Comparison of ENCODE assay signal across 29 cellular contexts in genomic region chrX:57519578-57520118, GRCh38.
"Had no signal": no experiment of that assay in that cellular context is flagged by ENCODE, and none has a peak within 500 bp of the region (broad histone marks: within the 10 kb centered on the region; RNA-seq: fewer than 3 reads in every experiment).

No MANE protein-coding gene starts in this region.

- H3K36me3 ChIP-seq: stomach, suprapubic skin, thoracic aorta, thyroid gland, tibial artery, tibial nerve, transverse colon, upper lobe of left lung, upper lobe of right lung, uterus, vagina had no signal

- DNase-seq: stimulated activated CD4-positive, alpha-beta T cell treated with anti-CD3 and anti-CD28 coated beads, Interleukin-2, amount 100 ng/mL, for 48 hours; stimulated activated CD4-positive, alpha-beta T cell treated with anti-CD3 and anti-CD28 coated beads, Interleukin-4, amount 100 ng/mL, for 1 hour; stimulated activated CD4-positive, alpha-beta T cell treated with anti-CD3 and anti-CD28 coated beads, Interleukin-4, amount 100 ng/mL, for 24 hours; stimulated activated CD4-positive, alpha-beta T cell treated with anti-CD3 and anti-CD28 coated beads, Interleukin-4, amount 100 ng/mL, for 4 hours; stimulated activated CD8-positive, alpha-beta memory T cell treated with anti-CD3 and anti-CD28 coated beads, Interleukin-4, amount 100 ng/mL, for 48 hours; stimulated activated naive B cell treated with anti-CD40 and anti-IgM and Interleukin-4, amounts not matched to agents 10 μg/mL and 1 μg/mL and 100 μg/mL, for 72 hours; stimulated activated naive CD4-positive, alpha-beta T cell; stimulated activated naive CD4-positive, alpha-beta T cell treated with Interleukin-2 at 50 U/mL for 16 hours; stimulated activated naive CD8-positive, alpha-beta T cell treated with anti-CD3 and anti-CD28 coated beads, Interleukin-15, amount 100 ng/mL, for 72 hours; stimulated activated naive CD8-positive, alpha-beta T cell treated with anti-CD3 and anti-CD28 coated beads, Interleukin-15, Interleukin-2, amounts not matched to agents 100 U/mL and 50 U/mL, for 24 hours; stomach; substantia nigra; testis; thyroid gland; tibial artery; transverse colon; trophoblast cell; upper lobe of left lung; upper lobe of right lung; uterus had no signal

- H3K4me1 ChIP-seq: stomach, suprapubic skin, testis, thyroid gland, tibial artery, tibial nerve, transverse colon, upper lobe of left lung, upper lobe of right lung, uterus, vagina had no signal

- H3K9me3 ChIP-seq: suprapubic skin, testis, thoracic aorta, thyroid gland, tibial nerve, transverse colon, upper lobe of left lung, upper lobe of right lung, uterus had no signal

- ATAC-seq: stimulated activated effector memory CD8-positive, alpha-beta T cell treated with anti-CD3 and anti-CD28 coated beads, Interleukin-12 subunit alpha, Interleukin-12 subunit beta, amount 100 ng/mL, for 72 hours; stimulated activated memory B cell treated with anti-CD40 and anti-IgM and Interleukin-4, amounts not matched to agents 10 μg/mL and 1 μg/mL and 100 μg/mL, for 72 hours; stimulated activated naive B cell treated with anti-CD40 and anti-IgM and Interleukin-4, amounts not matched to agents 10 μg/mL and 1 μg/mL and 100 μg/mL, for 72 hours; stimulated activated naive CD8-positive, alpha-beta T cell treated with anti-CD3 and anti-CD28 coated beads, Interleukin-15, amount 100 ng/mL, for 72 hours; stimulated activated naive CD8-positive, alpha-beta T cell treated with anti-CD3 and anti-CD28 coated beads, Interleukin-15, Interleukin-2, amounts not matched to agents 100 U/mL and 50 U/mL, for 24 hours; upper lobe of right lung had no signal

- H3K36me3 Mint-ChIP-seq: stimulated activated memory B cell treated with anti-CD40 and anti-IgM and Interleukin-4, amounts not matched to agents 10 μg/mL and 1 μg/mL and 100 μg/mL, for 72 hours; stimulated activated naive B cell treated with anti-CD40 and anti-IgM and Interleukin-4, amounts not matched to agents 10 μg/mL and 1 μg/mL and 100 μg/mL, for 72 hours; type B pancreatic cell had no signal

- H3K27me3 Mint-ChIP-seq: stimulated activated naive CD8-positive, alpha-beta T cell treated with anti-CD3 and anti-CD28 coated beads, Interleukin-15, Interleukin-2, amounts not matched to agents 100 ng/mL and 50 ng/mL, for 24 hours; type B pancreatic cell had no signal

- H3K27me3 ChIP-seq: suprapubic skin, testis, thyroid gland, tibial artery, tibial nerve, transverse colon, upper lobe of left lung, upper lobe of right lung, uterus, vagina had no signal

- H3K4me3 Mint-ChIP-seq: stimulated activated effector memory CD8-positive, alpha-beta T cell treated with anti-CD3 and anti-CD28 coated beads, Interleukin-12 subunit alpha, Interleukin-12 subunit beta, amount 100 ng/mL, for 72 hours; stimulated activated memory B cell treated with anti-CD40 and anti-IgM and Interleukin-4, amounts not matched to agents 10 μg/mL and 1 μg/mL and 100 μg/mL, for 72 hours; stimulated activated naive B cell treated with anti-CD40 and anti-IgM and Interleukin-4, amounts not matched to agents 10 μg/mL and 1 μg/mL and 100 μg/mL, for 72 hours; stimulated activated naive CD8-positive, alpha-beta T cell treated with anti-CD3 and anti-CD28 coated beads, Interleukin-15, amount 100 ng/mL, for 72 hours; stimulated activated naive CD8-positive, alpha-beta T cell treated with anti-CD3 and anti-CD28 coated beads, Interleukin-15, Interleukin-2, amounts not matched to agents 100 ng/mL and 50 ng/mL, for 24 hours; type B pancreatic cell had no signal

- H3K4me1 Mint-ChIP-seq: stimulated activated effector memory CD8-positive, alpha-beta T cell treated with anti-CD3 and anti-CD28 coated beads, Interleukin-12 subunit alpha, Interleukin-12 subunit beta, amount 100 ng/mL, for 72 hours; stimulated activated memory B cell treated with anti-CD40 and anti-IgM and Interleukin-4, amounts not matched to agents 10 μg/mL and 1 μg/mL and 100 μg/mL, for 72 hours; stimulated activated naive B cell treated with anti-CD40 and anti-IgM and Interleukin-4, amounts not matched to agents 10 μg/mL and 1 μg/mL and 100 μg/mL, for 72 hours; stimulated activated naive CD8-positive, alpha-beta T cell treated with anti-CD3 and anti-CD28 coated beads, Interleukin-15, amount 100 ng/mL, for 72 hours had no signal

- H3K4me3 ChIP-seq: stomach, suprapubic skin, testis, thoracic aorta, thyroid gland, tibial artery, tibial nerve, transverse colon, upper lobe of left lung, upper lobe of right lung, uterus, vagina had no signal

- H3K27ac ChIP-seq: stomach, suprapubic skin, testis, thoracic aorta, thyroid gland, tibial artery, tibial nerve, transverse colon, upper lobe of left lung, upper lobe of right lung, uterus, vagina had no signal

- H3K27ac Mint-ChIP-seq: stimulated activated effector memory CD8-positive, alpha-beta T cell treated with anti-CD3 and anti-CD28 coated beads, Interleukin-12 subunit alpha, Interleukin-12 subunit beta, amount 100 ng/mL, for 72 hours; stimulated activated memory B cell treated with anti-CD40 and anti-IgM and Interleukin-4, amounts not matched to agents 10 μg/mL and 1 μg/mL and 100 μg/mL, for 72 hours; stimulated activated naive B cell treated with anti-CD40 and anti-IgM and Interleukin-4, amounts not matched to agents 10 μg/mL and 1 μg/mL and 100 μg/mL, for 72 hours; stimulated activated naive CD8-positive, alpha-beta T cell treated with anti-CD3 and anti-CD28 coated beads, Interleukin-15, amount 100 ng/mL, for 72 hours; stimulated activated naive CD8-positive, alpha-beta T cell treated with anti-CD3 and anti-CD28 coated beads, Interleukin-15, Interleukin-2, amounts not matched to agents 100 ng/mL and 50 ng/mL, for 24 hours; type B pancreatic cell had no signal

- FAIRE-seq: urothelium cell line had no signal

- H3K9me3 Mint-ChIP-seq: stimulated activated effector memory CD8-positive, alpha-beta T cell treated with anti-CD3 and anti-CD28 coated beads, Interleukin-12 subunit alpha, Interleukin-12 subunit beta, amount 100 ng/mL, for 72 hours; stimulated activated memory B cell treated with anti-CD40 and anti-IgM and Interleukin-4, amounts not matched to agents 10 μg/mL and 1 μg/mL and 100 μg/mL, for 72 hours; stimulated activated naive CD8-positive, alpha-beta T cell treated with anti-CD3 and anti-CD28 coated beads, Interleukin-15, amount 100 ng/mL, for 72 hours; stimulated activated naive CD8-positive, alpha-beta T cell treated with anti-CD3 and anti-CD28 coated beads, Interleukin-15, Interleukin-2, amounts not matched to agents 100 ng/mL and 50 ng/mL, for 24 hours had no signal
